ENCODE assay signal across 1 cellular context in the genomic region with DNA sequence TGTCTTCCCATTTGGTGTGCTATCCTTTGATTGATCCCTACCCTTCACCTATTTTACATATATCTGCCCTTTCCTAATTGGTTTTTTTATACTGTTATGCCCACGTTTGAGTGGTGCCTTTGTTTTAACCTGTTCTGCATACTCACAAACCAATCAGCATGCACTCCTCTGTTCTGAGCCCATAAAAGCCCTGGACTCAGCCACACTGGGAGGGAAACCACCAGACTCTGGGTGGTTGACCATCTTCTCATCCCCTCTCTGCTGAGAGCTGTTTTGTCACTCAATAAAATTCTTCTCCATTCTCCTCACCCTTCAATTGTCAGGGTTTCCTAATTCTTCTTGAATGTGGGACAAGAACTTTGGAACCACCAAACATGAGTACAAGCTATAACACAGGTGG.
TF ChIP-seq lines count a peak whose summit lies in the region.

No MANE protein-coding gene starts in this region.

TF ChIP-seq in HEK293, 187 proteins besides CTCF, POLR2A, EP300 and RAD21 (continued from another document):
- TF ChIP-seq ZBTB11 (tag by site-specific recombination; conservative IDR thresholded peaks at IDR 0.05; ENCODE audit: low read depth): no peak
- TF ChIP-seq ZNF785 (tag by site-specific recombination; IDR thresholded peaks at IDR 0.05): no peak
- TF ChIP-seq PRDM6 (tag by site-specific recombination; IDR thresholded peaks at IDR 0.05): no peak
- TF ChIP-seq, protein P1, sequence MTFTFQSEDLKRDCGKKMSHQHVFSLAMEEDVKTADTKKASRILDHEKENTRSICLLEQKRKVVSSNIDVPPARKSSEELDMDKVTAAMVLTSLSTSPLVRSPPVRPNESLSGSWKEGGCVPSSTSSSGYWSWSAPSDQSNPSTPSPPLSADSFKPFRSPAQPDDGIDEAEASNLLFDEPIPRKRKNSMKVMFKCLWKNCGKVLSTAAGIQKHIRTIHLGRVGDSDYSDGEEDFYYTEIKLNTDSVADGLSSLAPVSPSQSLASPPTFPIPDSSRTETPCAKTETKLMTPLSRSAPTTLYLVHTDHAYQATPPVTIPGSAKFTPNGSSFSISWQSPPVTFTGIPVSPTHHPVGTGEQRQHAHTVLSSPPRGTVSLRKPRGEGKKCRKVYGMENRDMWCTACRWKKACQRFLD (tag by site-specific recombination; IDR thresholded peaks at IDR 0.05): no peak
